Comparison of ENCODE assay signal across 8 cellular contexts in genomic region chr1:218330043-218330623, GRCh38. TPM values are rescaled to one million over a fixed set of nuclear protein-coding genes. Genes with fewer than 3 reads are reported as not detected.
DNase-seq lines count a peak whose midpoint lies in the region; ATAC-seq lines count a peak whose summit lies in the region.

No MANE protein-coding gene starts in this region.

- no peaks in the 10 kb centered on the region for H3K9me3 Mint-ChIP-seq in activated CD4-positive, alpha-beta memory T cell treated with anti-CD3 and anti-CD28 coated beads for 36 hours

- DNase-seq in NCI-H526 treated with DMSO at 0.1 percent for 48 hours (lab: John Stamatoyannopoulos, UW), result peak; percentile 9
- no peak for DNase-seq in NCI-H526 (lab: John Stamatoyannopoulos, UW)
- DNase-seq in NCI-H2227 treated with DMSO at 0.1 percent for 48 hours (lab: John Stamatoyannopoulos, UW), result peak; percentile 62
- DNase-seq in central memory CD4-positive, alpha-beta T cell, result peak; percentile 16
- peak; percentile 73 for DNase-seq in medulla oblongata (ENCODE audit: extremely low spot score)
- DNase-seq in activated CD4-positive, alpha-beta memory T cell treated with anti-CD3 and anti-CD28 coated beads for 36 hours, result no peak
- no peak for DNase-seq in GF-D8 (lab: John Stamatoyannopoulos, UW)

- no peaks in the 10 kb centered on the region for H3K4me1 Mint-ChIP-seq in activated CD4-positive, alpha-beta memory T cell treated with anti-CD3 and anti-CD28 coated beads for 36 hours (ENCODE audit: low read depth)

- POLR2A ChIA-PET in activated CD4-positive, alpha-beta memory T cell treated with anti-CD3 and anti-CD28 coated beads for 36 hours (lab: Charles Lee), result no interaction called here

- peak; percentile 80 for ATAC-seq in HG02884 (IDR thresholded peaks at IDR 0.05; ENCODE audit: unreplicated experiment)

- no peaks in the 10 kb centered on the region for H3K27me3 Mint-ChIP-seq in activated CD4-positive, alpha-beta memory T cell treated with anti-CD3 and anti-CD28 coated beads for 36 hours

- peaks cover 12% of the 10 kb centered on the region for H3K36me3 Mint-ChIP-seq in activated CD4-positive, alpha-beta memory T cell treated with anti-CD3 and anti-CD28 coated beads for 36 hours

- H3K4me3 Mint-ChIP-seq in activated CD4-positive, alpha-beta memory T cell treated with anti-CD3 and anti-CD28 coated beads for 36 hours, result no peak overlapping the region

- H3K27ac Mint-ChIP-seq in activated CD4-positive, alpha-beta memory T cell treated with anti-CD3 and anti-CD28 coated beads for 36 hours, result no peak overlapping the region

- intact Hi-C loops in activated CD4-positive, alpha-beta memory T cell treated with anti-CD3 and anti-CD28 coated beads for 36 hours (cut with micrococcal nuclease), result loop anchor here (1.0 to 5.0 kb wide), 3 partner anchors 191 to 1332 kb away; no protein-coding TSS in a partner anchor

- CTCF ChIA-PET in activated CD4-positive, alpha-beta memory T cell treated with anti-CD3 and anti-CD28 coated beads for 36 hours (lab: Charles Lee), result interaction anchor here (0.5 to 2.4 kb wide), 15 partner anchors 9 to 727 kb away, joined by 3 to 9 read pairs (median 4); partner anchors contain the start of genes RRP15 and TGFB2

RNA-seq across cellular contexts. Expression of gene TGFB2, which starts 15.0 kb away (rescaled TPM):
- not detected for total RNA-seq in activated CD4-positive, alpha-beta memory T cell treated with anti-CD3 and anti-CD28 coated beads for 36 hours

RNA-seq across cellular contexts. Expression of gene RRP15, which starts 45.0 kb away (rescaled TPM):
- total RNA-seq in activated CD4-positive, alpha-beta memory T cell treated with anti-CD3 and anti-CD28 coated beads for 36 hours, result 10 to 100 TPM; 18.0 to 18.8 TPM

Comparison
In these comparisons a context has a peak if more than half of its experiments do, and no peak if none do; other contexts are left out.
1. DNase-seq: peak in NCI-H526 treated with DMSO at 0.1 percent for 48 hours (single experiment), NCI-H2227 treated with DMSO at 0.1 percent for 48 hours (single experiment), central memory CD4-positive, alpha-beta T cell (single experiment) and medulla oblongata (single experiment); none in NCI-H526 (0 of 2), activated CD4-positive, alpha-beta memory T cell treated with anti-CD3 and anti-CD28 coated beads for 36 hours (single experiment) and GF-D8 (single experiment).